31 cellular contexts compared by ENCODE assay signal in the genomic region with DNA sequence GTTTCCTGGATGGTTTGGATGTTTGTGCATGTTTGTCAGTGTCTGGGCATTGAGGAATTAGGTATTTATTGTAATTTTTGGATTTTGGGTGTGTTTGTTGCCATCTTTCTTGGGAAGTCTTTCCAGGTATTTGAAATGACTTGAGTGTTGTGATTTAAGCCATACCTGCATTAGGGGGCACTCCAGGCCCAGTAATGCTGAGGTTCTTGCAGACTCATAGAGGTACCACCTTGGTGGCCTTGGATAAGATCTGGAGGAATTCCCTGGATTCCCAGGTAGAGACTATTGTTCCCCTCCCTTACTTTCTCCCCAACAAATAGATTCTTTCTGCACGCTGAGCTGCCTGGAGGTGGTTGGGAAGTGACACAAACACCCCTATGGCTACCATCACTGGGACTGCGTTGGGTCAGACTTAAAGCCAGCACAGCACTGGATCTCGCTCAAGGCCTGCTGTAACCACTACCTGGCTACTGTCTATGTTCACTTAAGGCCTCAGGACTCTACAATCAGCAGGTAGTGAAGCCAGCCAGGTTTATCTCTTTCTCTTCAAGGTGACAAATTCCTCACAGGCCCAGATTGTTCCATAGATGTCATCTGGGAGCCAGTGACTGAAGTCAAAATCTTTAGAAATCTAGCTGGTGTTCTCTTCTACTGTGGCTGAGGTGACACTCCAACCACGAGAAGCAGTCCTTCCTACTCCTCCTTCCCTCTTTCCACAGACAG.
DNase-seq lines count a peak whose midpoint lies in the region; ATAC-seq and TF ChIP-seq lines count a peak whose summit lies in the region.
"Had no signal": no experiment of that assay in that cellular context is flagged by ENCODE, and none has a peak within 500 bp of the region (broad histone marks: within the 10 kb centered on the region; RNA-seq: fewer than 3 reads in every experiment).

No MANE protein-coding gene starts in this region.

- in situ Hi-C loops in ACHN (cut with HindIII; ENCODE audit: low pct_ligation_motif_present, low pct_unique_long_range_greater_than_20kb, low sequenced_read_pairs), result no loop called here

- POLR2A ChIA-PET in CD8-positive, alpha-beta T cell (lab: Charles Lee), result no interaction called here

- no peaks in the 10 kb centered on the region for H3K36me3 ChIP-seq in Loucy (ENCODE audit: insufficient read depth, low read length)
- no peaks in the 10 kb centered on the region for H3K36me3 ChIP-seq in CD8-positive, alpha-beta T cell (ENCODE audit: insufficient read depth, low read length)
- H3K36me3 ChIP-seq: esophagus muscularis mucosa, ovary, suprapubic skin had no signal

- H3K27me3 Mint-ChIP-seq in chondrocyte (ENCODE audit: low read depth), result peaks cover 3% of the 10 kb centered on the region
- no peaks in the 10 kb centered on the region for H3K27me3 Mint-ChIP-seq in Calu3 (ENCODE audit: unreplicated experiment)
- no peaks in the 10 kb centered on the region for H3K27me3 Mint-ChIP-seq in CD8-positive, alpha-beta T cell (ENCODE audit: low read depth)
- H3K27me3 Mint-ChIP-seq: activated CD4-positive, alpha-beta T cell treated with anti-CD3 and anti-CD28 coated beads for 36 hours; B cell; CD8-positive, alpha-beta memory T cell; effector memory CD8-positive, alpha-beta T cell had no signal

- H3K27ac Mint-ChIP-seq in chondrocyte (ENCODE audit: unreplicated experiment), result no peak overlapping the region
- no peak overlapping the region for H3K27ac Mint-ChIP-seq in Calu3 (ENCODE audit: unreplicated experiment)
- H3K27ac Mint-ChIP-seq in CD8-positive, alpha-beta T cell, result no peak overlapping the region
- H3K27ac Mint-ChIP-seq: activated CD4-positive, alpha-beta T cell treated with anti-CD3 and anti-CD28 coated beads for 36 hours; activated CD8-positive, alpha-beta T cell treated with anti-CD3 and anti-CD28 coated beads, Interleukin-2, amount 10 ng/mL, durations not matched to agents 7 days and 5 days; activated naive CD4-positive, alpha-beta T cell treated with anti-CD3 and anti-CD28 coated beads for 36 hours; B cell; brain; effector memory CD8-positive, alpha-beta T cell; nephron; T-helper 2 cell treated with Interferon-gamma antibody and Interleukin-4, amounts not matched to agents 5 μg/mL and 100 μg/mL, for 36 hours had no signal

- H3K9me2 ChIP-seq in Loucy (replicated peaks; ENCODE audit: low read depth, low read length), result no peaks in the 10 kb centered on the region

- no peaks in the 10 kb centered on the region for H3K27me3 ChIP-seq in Loucy (ENCODE audit: insufficient read depth, low read length, poor library complexity, severe bottlenecking)
- H3K27me3 ChIP-seq in CD8-positive, alpha-beta T cell (ENCODE audit: insufficient read depth, low read length), result no peaks in the 10 kb centered on the region
- H3K27me3 ChIP-seq: esophagus muscularis mucosa, ovary, suprapubic skin had no signal

- no peak overlapping the region for H3K27ac ChIP-seq in CD8-positive, alpha-beta T cell (ENCODE audit: low read depth, low read length)
- H3K27ac ChIP-seq: esophagus muscularis mucosa, ovary, skin epidermis, suprapubic skin had no signal

- H3F3A ChIP-seq in Loucy (ENCODE audit: low read depth), result no peaks in the 10 kb centered on the region

- H3K9ac ChIP-seq in Loucy (ENCODE audit: low read depth, low read length, poor library complexity, severe bottlenecking), result no peak overlapping the region

- no peak for ATAC-seq in CD8-positive, alpha-beta T cell
- ATAC-seq: activated CD4-positive, alpha-beta T cell treated with anti-CD3 and anti-CD28 coated beads for 36 hours; activated CD8-positive, alpha-beta T cell treated with anti-CD3 and anti-CD28 coated beads, Interleukin-2, amount 10 ng/mL, durations not matched to agents 7 days and 5 days; effector memory CD8-positive, alpha-beta T cell; left lobe of liver had no signal

- H4K20me1 ChIP-seq in Loucy (ENCODE audit: insufficient read depth, low read length, poor library complexity, severe bottlenecking), result no peaks in the 10 kb centered on the region

- no peak overlapping the region for H3K4me3 Mint-ChIP-seq in chondrocyte (ENCODE audit: unreplicated experiment)
- no peak overlapping the region for H3K4me3 Mint-ChIP-seq in Calu3 (ENCODE audit: low read depth, unreplicated experiment)
- H3K4me3 Mint-ChIP-seq in CD8-positive, alpha-beta T cell, result no peak overlapping the region
- H3K4me3 Mint-ChIP-seq: activated CD4-positive, alpha-beta T cell treated with anti-CD3 and anti-CD28 coated beads for 36 hours; activated CD8-positive, alpha-beta T cell treated with anti-CD3 and anti-CD28 coated beads, Interleukin-2, amount 10 ng/mL, durations not matched to agents 7 days and 5 days; activated naive CD4-positive, alpha-beta T cell treated with anti-CD3 and anti-CD28 coated beads for 36 hours; B cell; brain; CD8-positive, alpha-beta memory T cell; effector memory CD8-positive, alpha-beta T cell; nephron; T-helper 2 cell treated with Interferon-gamma antibody and Interleukin-4, amounts not matched to agents 5 μg/mL and 100 μg/mL, for 36 hours had no signal

- H3K79me2 ChIP-seq in Loucy (ENCODE audit: insufficient read depth, low read length), result no peaks in the 10 kb centered on the region

- CTCF ChIA-PET in Calu3 (lab: Charles Lee), result no interaction called here
- CTCF ChIA-PET in CD8-positive, alpha-beta T cell (lab: Charles Lee), result no interaction called here

- DNase-seq in ACHN (peak; percentile 9), chondrocyte (ENCODE audit: low spot score) (no peak), islet precursor cell (peak; percentile 59), Calu3 (no peak)
- no peak for DNase-seq in stimulated activated CD4-positive, alpha-beta T cell treated with anti-CD3 and anti-CD28 coated beads, Interleukin-4, amount 100 ng/mL, for 4 hours
- DNase-seq in CD8-positive, alpha-beta T cell, result no peak
- DNase-seq in effector CD4-positive, alpha-beta T cell, result no peak
- DNase-seq: activated CD4-positive, alpha-beta T cell treated with anti-CD3 and anti-CD28 coated beads for 36 hours; activated CD8-positive, alpha-beta T cell treated with anti-CD3 and anti-CD28 coated beads, Interleukin-2, amount 10 ng/mL, durations not matched to agents 7 days and 5 days; activated naive CD4-positive, alpha-beta T cell treated with anti-CD3 and anti-CD28 coated beads for 36 hours; CD8-positive, alpha-beta memory T cell; effector memory CD8-positive, alpha-beta T cell; foreskin fibroblast; H7; head of caudate nucleus; NCI-H1417; NCI-H2081 treated with DMSO at 0.1 percent for 48 hours; NCI-H226; NCI-H526 treated with DMSO at 0.1 percent for 48 hours; ovary; retina; stimulated activated naive CD4-positive, alpha-beta T cell had no signal

- no peak overlapping the region for H2AFZ ChIP-seq in Loucy (ENCODE audit: low read length)

- peak; percentile 35 for TF ChIP-seq CTCF in Loucy (conservative IDR thresholded peaks at IDR 0.05; ENCODE audit: low read length)
- peak; percentile 26 for TF ChIP-seq CTCF in chondrocyte (IDR thresholded peaks at IDR 0.05)
- no peak for TF ChIP-seq CTCF in Calu3 (IDR thresholded peaks at IDR 0.05; ENCODE audit: unreplicated experiment)
- no peak for TF ChIP-seq CTCF in CD8-positive, alpha-beta T cell (IDR thresholded peaks at IDR 0.05)

- intact Hi-C loops in Calu3 (cut with micrococcal nuclease; ENCODE audit: unreplicated experiment), result loop anchor here (10.0 kb wide), 1 partner anchor 1241 kb away; no protein-coding TSS in a partner anchor
- intact Hi-C loops in CD8-positive, alpha-beta T cell (cut with DNase I, micrococcal nuclease), result no loop called here

- H3K9me3 Mint-ChIP-seq in chondrocyte (ENCODE audit: low read depth) (peaks cover 7% of the 10 kb centered on the region), Calu3 (ENCODE audit: low read depth, unreplicated experiment) (no peaks in the 10 kb centered on the region)
- H3K9me3 Mint-ChIP-seq in CD8-positive, alpha-beta T cell, result peaks cover 10% of the 10 kb centered on the region

- no peak overlapping the region for H3K4me3 ChIP-seq in Loucy (ENCODE audit: low read length, poor library complexity, severe bottlenecking)
- H3K4me3 ChIP-seq in CD8-positive, alpha-beta T cell (ENCODE audit: low read depth, low read length), result no peak overlapping the region
- H3K4me3 ChIP-seq: esophagus muscularis mucosa, ovary, skin epidermis, suprapubic skin had no signal

- H3K4me1 Mint-ChIP-seq in chondrocyte (ENCODE audit: low read depth), result no peaks in the 10 kb centered on the region
- no peaks in the 10 kb centered on the region for H3K4me1 Mint-ChIP-seq in Calu3 (ENCODE audit: low read depth, unreplicated experiment)
- no peaks in the 10 kb centered on the region for H3K4me1 Mint-ChIP-seq in CD8-positive, alpha-beta T cell (ENCODE audit: low read depth)
- H3K4me1 Mint-ChIP-seq: activated CD4-positive, alpha-beta T cell treated with anti-CD3 and anti-CD28 coated beads for 36 hours; B cell; brain; CD8-positive, alpha-beta memory T cell had no signal

- no peaks in the 10 kb centered on the region for H3K36me3 Mint-ChIP-seq in chondrocyte (ENCODE audit: low read depth)
- H3K36me3 Mint-ChIP-seq in Calu3 (ENCODE audit: insufficient read depth, unreplicated experiment), result no peaks in the 10 kb centered on the region
- H3K36me3 Mint-ChIP-seq in CD8-positive, alpha-beta T cell, result no peaks in the 10 kb centered on the region
- H3K36me3 Mint-ChIP-seq: brain; CD8-positive, alpha-beta memory T cell had no signal

- H3K4me2 ChIP-seq in Loucy (ENCODE audit: low read depth, low read length, poor library complexity, severe bottlenecking), result no peak overlapping the region

- H3K4me1 ChIP-seq in Loucy (ENCODE audit: insufficient read depth, low read length, poor library complexity, severe bottlenecking), result no peaks in the 10 kb centered on the region
- H3K4me1 ChIP-seq in CD8-positive, alpha-beta T cell (ENCODE audit: insufficient read depth, low read length), result no peaks in the 10 kb centered on the region
- H3K4me1 ChIP-seq: esophagus muscularis mucosa, suprapubic skin had no signal

- no peaks in the 10 kb centered on the region for H3K9me3 ChIP-seq in Loucy (ENCODE audit: insufficient read depth, low read depth, low read length)
- H3K9me3 ChIP-seq in CD8-positive, alpha-beta T cell (ENCODE audit: low read length), result no peaks in the 10 kb centered on the region
- H3K9me3 ChIP-seq: esophagus muscularis mucosa, ovary had no signal

- no TSS peak for BruUV-seq in Calu3 (replicated peaks; lab: Mats Ljungman, UMichigan)

Comparison
In these comparisons a context has a peak if more than half of its experiments do, and no peak if none do; other contexts are left out.
1. DNase-seq: peak in ACHN (single experiment) and islet precursor cell (single experiment); none in chondrocyte (single experiment), stimulated activated CD4-positive, alpha-beta T cell treated with anti-CD3 and anti-CD28 coated beads, Interleukin-4, amount 100 ng/mL, for 4 hours (0 of 2), Calu3 (single experiment), CD8-positive, alpha-beta T cell (0 of 7) and effector CD4-positive, alpha-beta T cell (single experiment).
2. CTCF ChIP-seq: peak in Loucy (single experiment) and chondrocyte (single experiment); none in Calu3 (single experiment) and CD8-positive, alpha-beta T cell (single experiment).